ENCODE assay signal across 8 cellular contexts in genomic region chr18:36128907-36129299, GRCh38. TPM values are rescaled to one million over a fixed set of nuclear protein-coding genes. Genes with fewer than 3 reads are reported as not detected.
A peak's percentile ranks its signal among the peaks of the same experiment; 100 is the strongest.
DNase-seq lines count a peak whose midpoint lies in the region; ATAC-seq and TF ChIP-seq lines count a peak whose summit lies in the region.

No MANE protein-coding gene starts in this region.

- intact Hi-C loops in lower leg skin (cut with DNase I; ENCODE audit: low total_unique reads) = no loop called here
- intact Hi-C loops in upper lobe of right lung (cut with DNase I) = no loop called here

- 0 to 1% methylated on average over 29 to 33 of the region's 37 CpGs for WGBS in lower leg skin, 2 donors

- TF ChIP-seq CTCF in lower leg skin (IDR thresholded peaks at IDR 0.05) (no peak), upper lobe of right lung (IDR thresholded peaks at IDR 0.05) (no peak)

- peak; percentile 12 for ATAC-seq in HG03135 (IDR thresholded peaks at IDR 0.05; ENCODE audit: unreplicated experiment)
- peak; percentile 28 for ATAC-seq in upper lobe of right lung

- DNase-seq in NCI-H1092 treated with DMSO at 0.1 percent for 48 hours (lab: John Stamatoyannopoulos, UW) (peak; percentile 78), NCI-H1092 (lab: John Stamatoyannopoulos, UW) (no peak), lower leg skin (ENCODE audit: low spot score in 2 of 2) (no peak), upper lobe of right lung (no peak), retina (no peak)
- no peak for DNase-seq in stimulated activated CD8-positive, alpha-beta memory T cell treated with anti-CD3 and anti-CD28 coated beads, Interleukin-4, amount 100 ng/mL, for 48 hours

- H3K27ac ChIP-seq in angular gyrus (ENCODE audit: low read depth, low read length) (peak overlapping the region; percentile 65), upper lobe of right lung (peak overlapping the region; percentile 99)

- H3K9me3 ChIP-seq in upper lobe of right lung = no peaks in the 10 kb centered on the region

- H3K4me1 ChIP-seq in upper lobe of right lung = peaks cover 25% of the 10 kb centered on the region

- no peak for TF ChIP-seq POLR2A in lower leg skin (IDR thresholded peaks at IDR 0.05)

- peak overlapping the region; percentile 90 for H3K4me3 ChIP-seq in lower leg skin (ENCODE audit: low read depth, poor library complexity, severe bottlenecking)
- peak overlapping the region; percentile 99 for H3K4me3 ChIP-seq in upper lobe of right lung

- H3K27me3 ChIP-seq in upper lobe of right lung = no peaks in the 10 kb centered on the region

- peaks cover 21% of the 10 kb centered on the region for H3K36me3 ChIP-seq in upper lobe of right lung

RNA-seq across cellular contexts. Expression of gene SLC39A6, which starts 0.2 kb away (rescaled TPM):
- 100 to 1,000 TPM in 1 of 4 donors, 10 to 100 TPM in 3; 64.3 to 137 (median 83.2) TPM for total RNA-seq in lower leg skin
- 24.3 TPM for total RNA-seq in upper lobe of right lung

RNA-seq across cellular contexts. Expression of gene ELP2, which starts 0.8 kb away (rescaled TPM):
- total RNA-seq in lower leg skin = 10 to 100 TPM; 52.6 to 67.6 (median 59.7) TPM
- 69.0 TPM for total RNA-seq in upper lobe of right lung

RNA-seq across cellular contexts. Expression of gene MOCOS, which starts 58.4 kb away (rescaled TPM):
- total RNA-seq in lower leg skin = 1 to 10 TPM; 1.1 to 6.2 (median 4.1) TPM
- total RNA-seq in upper lobe of right lung = 5.0 TPM
